Comparison of ENCODE assay signal across 11 cellular contexts in genomic region chr11:1873048-1873812, GRCh38. TPM values are rescaled to one million over a fixed set of nuclear protein-coding genes. Genes with fewer than 3 reads are reported as not detected.
A peak's percentile ranks its signal among the peaks of the same experiment; 100 is the strongest.
DNase-seq lines count a peak whose midpoint lies in the region; ATAC-seq and TF ChIP-seq lines count a peak whose summit lies in the region.
"Had no signal": no experiment of that assay in that cellular context is flagged by ENCODE, and none has a peak within 500 bp of the region (broad histone marks: within the 10 kb centered on the region; RNA-seq: fewer than 3 reads in every experiment).

No MANE protein-coding gene starts in this region.

- no peaks in the 10 kb centered on the region for H3K4me1 ChIP-seq in A673 (ENCODE audit: insufficient read depth, low read length, poor library complexity, severe bottlenecking)
- H3K4me1 ChIP-seq in Panc1 (ENCODE audit: control insufficient read depth, insufficient read depth, low read length): peaks cover 34% of the 10 kb centered on the region
- peaks cover 55 to 96% (median 66%) of the 10 kb centered on the region in 3 donors for H3K4me1 ChIP-seq in esophagus squamous epithelium
- peaks cover 36 to 42% of the 10 kb centered on the region in 2 donors for H3K4me1 ChIP-seq in naive thymus-derived CD4-positive, alpha-beta T cell (ENCODE audit: control insufficient read depth in 2 of 2, insufficient read depth in 2 of 2, low read length in 2 of 2)

- no TSS peak for BruUV-seq in A673 (replicated peaks; lab: Mats Ljungman, UMichigan)
- no TSS peak for BruUV-seq in Panc1 (replicated peaks; lab: Mats Ljungman, UMichigan)

- peaks cover 30 to 65% (median 42%) of the 10 kb centered on the region in 7 donors for H3K4me1 Mint-ChIP-seq in naive thymus-derived CD4-positive, alpha-beta T cell

- whole genome bisulfite sequencing in esophagus squamous epithelium, 2 donors: 15 to 27% methylated on average over 2 to 3 of the region's 11 CpGs

- POLR2A ChIA-PET in A673 (lab: Charles Lee; ENCODE audit: low non-redundant PET) (no interaction called here), Panc1 (lab: Charles Lee) (interaction anchor here (0.5 kb wide), 1 partner anchor 26 kb away, joined by 3 read pairs; no protein-coding TSS in a partner anchor)
- POLR2A ChIA-PET in naive thymus-derived CD4-positive, alpha-beta T cell (lab: Charles Lee): interaction anchor here (1.1 to 1.4 kb wide), 2 partner anchors 20 to 22 kb away, joined by 4 to 5 read pairs; partner anchors contain the start of gene LSP1

- peak overlapping the region in 2 of 10 donors; percentile 20 to 40 for H3K4me3 Mint-ChIP-seq in naive thymus-derived CD4-positive, alpha-beta T cell

- DNase-seq in A673 (ENCODE audit: low spot score): peak; percentile 6
- no peak for DNase-seq in Panc1 (ENCODE audit: low read depth, low spot score)
- no peak for DNase-seq in esophagus squamous epithelium (lab: John Stamatoyannopoulos, UW)
- no peak for DNase-seq in naive thymus-derived CD4-positive, alpha-beta T cell
- no peak for DNase-seq in NCI-H187 (lab: John Stamatoyannopoulos, UW)
- no peak for DNase-seq in NCI-H2029 treated with DMSO at 0.1 percent for 48 hours (lab: John Stamatoyannopoulos, UW)
- DNase-seq in HT-29 (ENCODE audit: low spot score): no peak
- no peak for DNase-seq in cortex of kidney (lab: John Stamatoyannopoulos, UW)
- DNase-seq: activated CD8-positive, alpha-beta memory T cell treated with anti-CD3 and anti-CD28 coated beads, Interleukin-2, amount 50 U/mL, for 4 hours had no signal

- H3K27ac ChIP-seq in A673 (ENCODE audit: low read depth, low read length, poor library complexity, severe bottlenecking) (no peak overlapping the region), Panc1 (ENCODE audit: low read length) (peak overlapping the region; percentile 29; the same call in 1 of the 2 replicates), esophagus squamous epithelium (peak overlapping the region; percentile 68 to 91 (median 81))
- H3K27ac ChIP-seq in naive thymus-derived CD4-positive, alpha-beta T cell (ENCODE audit: low read depth, low read length): peak overlapping the region; percentile 43
- H3K27ac ChIP-seq: KMS-11 had no signal

- H3K36me3 Mint-ChIP-seq in naive thymus-derived CD4-positive, alpha-beta T cell: peaks cover 0 to 4% (median 0%) of the 10 kb centered on the region in 5 donors

- in situ Hi-C loops in Panc1 (cut with HindIII; ENCODE audit: low pct_unique_long_range_greater_than_20kb, low sequenced_read_pairs): no loop called here

- no peaks in the 10 kb centered on the region for H3K9me3 ChIP-seq in A673 (ENCODE audit: low read depth, low read length, poor library complexity, severe bottlenecking)
- no peaks in the 10 kb centered on the region for H3K9me3 ChIP-seq in Panc1 (ENCODE audit: control insufficient read depth, insufficient read depth, low read depth, low read length)
- no peaks in the 10 kb centered on the region for H3K9me3 ChIP-seq in esophagus squamous epithelium
- H3K9me3 ChIP-seq in naive thymus-derived CD4-positive, alpha-beta T cell (ENCODE audit: control insufficient read depth in 2 of 3, low read length in 3 of 3): no peaks in the 10 kb centered on the region
- H3K9me3 ChIP-seq: tibial nerve had no signal

- H3K27me3 ChIP-seq in A673 (replicated peaks; ENCODE audit: insufficient read depth, low read depth, low read length, poor library complexity) (peaks cover 65% of the 10 kb centered on the region), Panc1 (ENCODE audit: control insufficient read depth, insufficient read depth, low read length) (no peaks in the 10 kb centered on the region), esophagus squamous epithelium (peaks cover 0 to 25% (median 0%) of the 10 kb centered on the region in 4 donors)
- H3K27me3 ChIP-seq in naive thymus-derived CD4-positive, alpha-beta T cell (ENCODE audit: control insufficient read depth in 2 of 2, insufficient read depth in 2 of 2, low read length in 2 of 2): no peaks in the 10 kb centered on the region

- intact Hi-C loops in A673 (cut with micrococcal nuclease; ENCODE audit: unreplicated experiment): no loop called here
- intact Hi-C loops in Panc1 (cut with micrococcal nuclease; ENCODE audit: unreplicated experiment): loop anchor here (5.0 kb wide), 1 partner anchor 284 kb away; no protein-coding TSS in a partner anchor
- intact Hi-C loops in esophagus squamous epithelium (cut with DNase I): no loop called here
- intact Hi-C loops in naive thymus-derived CD4-positive, alpha-beta T cell (cut with micrococcal nuclease): no loop called here

- no peaks in the 10 kb centered on the region for H3K27me3 Mint-ChIP-seq in naive thymus-derived CD4-positive, alpha-beta T cell

- TF ChIP-seq POLR2A in esophagus squamous epithelium (IDR thresholded peaks at IDR 0.05): no peak

- ATAC-seq in Panc1: peak; percentile 72
- no peak for ATAC-seq in naive thymus-derived CD4-positive, alpha-beta T cell

- peak overlapping the region in 6 of 9 donors; percentile 35 to 82 (median 67) for H3K27ac Mint-ChIP-seq in naive thymus-derived CD4-positive, alpha-beta T cell

- no peak overlapping the region for H3K4me3 ChIP-seq in A673 (ENCODE audit: low read depth, low read length, poor library complexity, severe bottlenecking)
- H3K4me3 ChIP-seq in Panc1 (ENCODE audit: low read depth in 2 of 2, low read length in 2 of 2): no peak overlapping the region
- peak overlapping the region in 3 of 4 donors; percentile 42 to 51 (median 50) for H3K4me3 ChIP-seq in esophagus squamous epithelium
- H3K4me3 ChIP-seq in naive thymus-derived CD4-positive, alpha-beta T cell (ENCODE audit: low read length): no peak overlapping the region

- TF ChIP-seq CTCF in A673 (conservative IDR thresholded peaks at IDR 0.05; ENCODE audit: low read depth, low read length) (no peak), Panc1 (IDR thresholded peaks at IDR 0.05) (no peak), esophagus squamous epithelium (IDR thresholded peaks at IDR 0.05) (no peak)

- H3K9me3 Mint-ChIP-seq in naive thymus-derived CD4-positive, alpha-beta T cell: no peaks in the 10 kb centered on the region

- H3K36me3 ChIP-seq in A673 (ENCODE audit: insufficient read depth, low read length, poor library complexity, severe bottlenecking): no peaks in the 10 kb centered on the region
- H3K36me3 ChIP-seq in Panc1 (ENCODE audit: control insufficient read depth, insufficient read depth, low read length): no peaks in the 10 kb centered on the region
- no peaks in the 10 kb centered on the region for H3K36me3 ChIP-seq in esophagus squamous epithelium
- peaks cover 0 to 8% (median 0%) of the 10 kb centered on the region in 3 experiments for H3K36me3 ChIP-seq in naive thymus-derived CD4-positive, alpha-beta T cell (ENCODE audit: control insufficient read depth in 2 of 3, insufficient read depth in 3 of 3, low read length in 3 of 3)
- H3K36me3 ChIP-seq: tibial nerve had no signal

- CTCF ChIA-PET in A673 (lab: Charles Lee) (interaction anchor here (0.7 kb wide), 1 partner anchor 279 kb away, joined by 5 read pairs; no protein-coding TSS in a partner anchor), Panc1 (lab: Charles Lee) (interaction anchor here (0.7 to 1.4 kb wide), 2 partner anchors 9 to 28 kb away, joined by 5 to 7 read pairs; no protein-coding TSS in a partner anchor)
- CTCF ChIA-PET in naive thymus-derived CD4-positive, alpha-beta T cell (lab: Charles Lee): no interaction called here

RNA-seq across cellular contexts. Expression of gene PRR33, which starts 18.5 kb away (rescaled TPM):
- not detected in 2 replicates for total RNA-seq in A673 (2021)
- total RNA-seq in Panc1 (2021; ENCODE audit: unreplicated experiment): not detected
- not detected for polyA plus RNA-seq in Panc1 (2012; ENCODE audit: insufficient read length)
- total RNA-seq in esophagus squamous epithelium: not detected
- total RNA-seq in naive thymus-derived CD4-positive, alpha-beta T cell: under 1 TPM in 2 of 5 experiments, not detected in 3; 0.07 to 0.10 TPM
- polyA plus RNA-seq in naive thymus-derived CD4-positive, alpha-beta T cell: under 1 TPM in 1 of 2 donors, not detected in 1; 0.17 TPM
- not detected in 2 replicates for total RNA-seq in HT-29 (2014; rRNA removed; shearing (Covaris generic))
- total RNA-seq: tibial nerve had no signal

RNA-seq across cellular contexts. Expression of gene LSP1, which starts 20.3 kb away (rescaled TPM):
- total RNA-seq in A673 (2021) (not detected in 2 replicates), Panc1 (2021; ENCODE audit: unreplicated experiment) (0.90 TPM), esophagus squamous epithelium (10 to 100 TPM; 23.3 to 75.9 (median 46.4) TPM)
- polyA plus RNA-seq in Panc1 (2012; ENCODE audit: insufficient read length): 1.3 TPM
- total RNA-seq in naive thymus-derived CD4-positive, alpha-beta T cell: 100 to 1,000 TPM; 248 to 578 (median 289) TPM
- polyA plus RNA-seq in naive thymus-derived CD4-positive, alpha-beta T cell: 100 to 1,000 TPM; 295 to 394 TPM
- 0.05 and 0.60 TPM in 2 replicates for total RNA-seq in HT-29 (2014; rRNA removed; shearing (Covaris generic))

RNA-seq across cellular contexts. Expression of gene TNNI2, which starts 34.4 kb away (rescaled TPM):
- total RNA-seq in A673 (2021) (not detected in 2 replicates), Panc1 (2021; ENCODE audit: unreplicated experiment) (0.46 TPM), esophagus squamous epithelium (10 to 100 TPM in 3 of 4 donors, not detected in 1; 14.7 to 23.8 (median 15.0) TPM)
- 0.64 TPM for polyA plus RNA-seq in Panc1 (2012; ENCODE audit: insufficient read length)
- 1 to 10 TPM in 1 of 5 experiments, under 1 TPM in 1, not detected in 3; 0.61 to 8.8 TPM for total RNA-seq in naive thymus-derived CD4-positive, alpha-beta T cell
- polyA plus RNA-seq in naive thymus-derived CD4-positive, alpha-beta T cell: under 1 TPM in 1 of 2 donors, not detected in 1; 0.46 TPM
- total RNA-seq in HT-29 (2014; rRNA removed; shearing (Covaris generic)): 4.6 and 17.2 TPM in 2 replicates
- total RNA-seq: tibial nerve had no signal

RNA-seq across cellular contexts. Expression of gene SYT8, which starts 38.4 kb away (rescaled TPM):
- not detected in 2 replicates for total RNA-seq in A673 (2021)
- total RNA-seq in Panc1 (2021; ENCODE audit: unreplicated experiment): 3.5 TPM
- polyA plus RNA-seq in Panc1 (2012; ENCODE audit: insufficient read length): 1.9 TPM
- 100 to 1,000 TPM in 1 of 4 donors, 10 to 100 TPM in 3; 28.7 to 110 (median 69.3) TPM for total RNA-seq in esophagus squamous epithelium
- total RNA-seq in naive thymus-derived CD4-positive, alpha-beta T cell: not detected
- polyA plus RNA-seq in naive thymus-derived CD4-positive, alpha-beta T cell: not detected
- 59.9 and 63.4 TPM in 2 replicates for total RNA-seq in HT-29 (2014; rRNA removed; shearing (Covaris generic))

RNA-seq across cellular contexts. Expression of gene TNNT3, which starts 46.3 kb away (rescaled TPM):
- total RNA-seq in A673 (2021) (not detected in 2 replicates), Panc1 (2021; ENCODE audit: unreplicated experiment) (0.41 TPM), esophagus squamous epithelium (1 to 10 TPM in 2 of 4 donors, under 1 TPM in 1, not detected in 1; 0.76 to 3.1 (median 1.6) TPM)
- not detected for polyA plus RNA-seq in Panc1 (2012; ENCODE audit: insufficient read length)
- total RNA-seq in naive thymus-derived CD4-positive, alpha-beta T cell: 10 to 100 TPM in 4 of 5 experiments, 1 to 10 TPM in 1; 9.8 to 37.1 (median 19.7) TPM
- polyA plus RNA-seq in naive thymus-derived CD4-positive, alpha-beta T cell: under 1 TPM in 1 of 2 donors, not detected in 1; 0.31 TPM
- total RNA-seq in HT-29 (2014; rRNA removed; shearing (Covaris generic)): 0.23 TPM in 1 of 2 replicates, not detected in the other

Comparison
In these comparisons a context has a peak if more than half of its experiments do, and no peak if none do; other contexts are left out.
1. H3K4me3 ChIP-seq: peak in esophagus squamous epithelium (3 of 4); none in A673 (single experiment), Panc1 (0 of 2) and naive thymus-derived CD4-positive, alpha-beta T cell (single experiment).
2. RNA of gene LSP1, which starts 20.3 kb away (total RNA-seq): 248 to 578 TPM in naive thymus-derived CD4-positive, alpha-beta T cell and 23.3 to 75.9 TPM in esophagus squamous epithelium; 0.90 TPM in Panc1 (single experiment), 0.05 to 0.60 TPM in HT-29 and not detected in A673; every median in the first group is over 10 times any median in the second.